ENCODE assay signal across 9 cellular contexts in the genomic region with DNA sequence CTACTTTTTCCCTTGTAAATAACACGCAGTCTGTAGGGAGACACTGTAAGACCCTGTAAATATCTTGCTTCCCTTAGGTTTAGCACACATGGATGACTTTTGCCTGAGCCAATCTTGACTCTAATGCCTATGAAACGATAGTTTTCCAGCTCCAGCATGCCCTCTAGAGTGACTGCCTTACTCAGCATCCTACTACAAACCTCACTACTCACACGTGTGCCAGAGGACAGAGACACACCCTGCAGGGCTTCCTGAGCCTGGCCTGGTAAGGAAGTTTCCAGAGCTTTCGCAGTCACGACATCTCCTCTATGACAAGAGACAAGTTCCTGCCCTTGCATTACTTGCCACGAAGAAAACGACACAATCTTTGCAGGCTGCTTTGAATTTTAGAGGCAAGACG.
DNase-seq lines count a peak whose midpoint lies in the region; ATAC-seq and TF ChIP-seq lines count a peak whose summit lies in the region.
"Had no signal": no experiment of that assay in that cellular context is flagged by ENCODE, and none has a peak within 500 bp of the region (broad histone marks: within the 10 kb centered on the region; RNA-seq: fewer than 3 reads in every experiment).

No MANE protein-coding gene starts in this region.

- H3K4me2 ChIP-seq in DND-41 (ENCODE audit: insufficient read depth, low read length): no peak overlapping the region
- no peak overlapping the region for H3K4me2 ChIP-seq in GM23338

- H3K27me3 ChIP-seq in DND-41 (ENCODE audit: insufficient read depth, low read length, poor library complexity): no peaks in the 10 kb centered on the region
- no peaks in the 10 kb centered on the region for H3K27me3 ChIP-seq in GM23338 (ENCODE audit: insufficient read depth)

- H3K9me3 ChIP-seq in DND-41 (ENCODE audit: insufficient read depth, low read length, severe bottlenecking): no peaks in the 10 kb centered on the region

- H3K27me3 Mint-ChIP-seq in GM23338 (ENCODE audit: insufficient read depth, low read depth, poor library complexity): peaks cover 12% of the 10 kb centered on the region
- H3K27me3 Mint-ChIP-seq: IgD-negative memory B cell had no signal

- H4K20me1 ChIP-seq in DND-41 (ENCODE audit: insufficient read depth, low read length) (no peaks in the 10 kb centered on the region), GM23338 (replicated peaks; ENCODE audit: insufficient read depth) (no peaks in the 10 kb centered on the region)

- H3K4me1 Mint-ChIP-seq in GM23338: peaks cover 11% of the 10 kb centered on the region
- H3K4me1 Mint-ChIP-seq: IgD-negative memory B cell had no signal

- TF ChIP-seq CTCF in DND-41 (IDR thresholded peaks at IDR 0.05; ENCODE audit: borderline replicate concordance, extremely low read depth, low read length, poor library complexity, severe bottlenecking): peak; percentile 60
- peak; percentile 76 to 85 for TF ChIP-seq CTCF in GM23338 (conservative IDR thresholded peaks at IDR 0.05; ENCODE audit: low read depth in 2 of 2)

- H2AFZ ChIP-seq in DND-41 (ENCODE audit: low read depth, low read length): no peak overlapping the region
- H2AFZ ChIP-seq in GM23338: no peak overlapping the region

- H3K79me2 ChIP-seq in DND-41 (ENCODE audit: insufficient read depth, low read length): no peaks in the 10 kb centered on the region
- H3K79me2 ChIP-seq in GM23338 (replicated peaks; ENCODE audit: insufficient read depth): no peaks in the 10 kb centered on the region

- no peaks in the 10 kb centered on the region for H3F3A ChIP-seq in GM23338 (replicated peaks; ENCODE audit: low read depth)

- H3K9ac ChIP-seq in DND-41 (ENCODE audit: low read depth, low read length): no peak overlapping the region

- H3K4me3 Mint-ChIP-seq in GM23338: no peak overlapping the region
- H3K4me3 Mint-ChIP-seq: IgD-negative memory B cell had no signal

- H3K4me3 ChIP-seq in DND-41 (ENCODE audit: low read depth in 1 of 2, low read length in 2 of 2) (no peak overlapping the region), GM23338 (no peak overlapping the region)

- ATAC-seq in DND-41 (ENCODE audit: insufficient read depth, low read depth) (peak; percentile 75), GM23338 (peak; percentile 99)

- H3K27ac Mint-ChIP-seq in GM23338: no peak overlapping the region; the same call in 1 of the 2 replicates
- H3K27ac Mint-ChIP-seq: IgD-negative memory B cell had no signal

- H3K9me3 Mint-ChIP-seq in GM23338: peaks cover 15% of the 10 kb centered on the region

- H3K27ac ChIP-seq in DND-41 (ENCODE audit: low read length) (no peak overlapping the region), GM23338 (ENCODE audit: low read depth) (no peak overlapping the region), epithelial cell of prostate (no peak overlapping the region)

- H3K36me3 ChIP-seq in DND-41 (ENCODE audit: insufficient read depth, low read length): no peaks in the 10 kb centered on the region
- H3K36me3 ChIP-seq in GM23338 (ENCODE audit: insufficient read depth): no peaks in the 10 kb centered on the region

- no peaks in the 10 kb centered on the region for H3K4me1 ChIP-seq in DND-41 (ENCODE audit: insufficient read depth, low read length)
- H3K4me1 ChIP-seq in GM23338 (ENCODE audit: insufficient read depth): no peaks in the 10 kb centered on the region

- peaks cover 11% of the 10 kb centered on the region; the same call in 2 of the 3 replicates for H3K36me3 Mint-ChIP-seq in GM23338 (ENCODE audit: low read depth)

- DNase-seq in DND-41 (peak; percentile 26), GM23338 (ENCODE audit: low spot score) (peak; percentile 84), NCI-H748 treated with DMSO at 0.1 percent for 48 hours (lab: John Stamatoyannopoulos, UW) (peak; percentile 97), epithelial cell of prostate (ENCODE audit: low read depth, low spot score) (peak; percentile 5), posterior vena cava (ENCODE audit: low spot score) (no peak), NOMO-1 treated with DMSO at 0.1 percent for 48 hours (lab: John Stamatoyannopoulos, UW; ENCODE audit: unreplicated experiment) (no peak), NCI-H2227 treated with DMSO at 0.1 percent for 48 hours (lab: John Stamatoyannopoulos, UW) (no peak)
- DNase-seq in stimulated activated CD8-positive, alpha-beta memory T cell treated with anti-CD3 and anti-CD28 coated beads, Interleukin-4, amount 100 ng/mL, for 48 hours: peak; percentile 27

- intact Hi-C loops in posterior vena cava (cut with DNase I): no loop called here

- H3K9me2 ChIP-seq in GM23338 (ENCODE audit: insufficient read depth): 0 out of 2 replicates have a peak, but pooled peaks cover 5% of the 10 kb centered on the region

TF ChIP-seq in GM23338, 12 proteins besides CTCF, POLR2A, EP300 and RAD21:
- TF ChIP-seq EZH2phosphoT487 (IDR thresholded peaks at IDR 0.05; ENCODE audit: unreplicated experiment) (no peak), CREB1 (CRISPR knock-in tag; IDR thresholded peaks at IDR 0.05; ENCODE audit: low read depth) (no peak)

Comparison
In these comparisons a context has a peak if more than half of its experiments do, and no peak if none do; other contexts are left out.
1. DNase-seq: peak in DND-41 (single experiment), GM23338 (single experiment), NCI-H748 treated with DMSO at 0.1 percent for 48 hours (single experiment), epithelial cell of prostate (single experiment) and stimulated activated CD8-positive, alpha-beta memory T cell treated with anti-CD3 and anti-CD28 coated beads, Interleukin-4, amount 100 ng/mL, for 48 hours (single experiment); none in posterior vena cava (single experiment), NOMO-1 treated with DMSO at 0.1 percent for 48 hours (single experiment) and NCI-H2227 treated with DMSO at 0.1 percent for 48 hours (single experiment).